In the genomic region with DNA sequence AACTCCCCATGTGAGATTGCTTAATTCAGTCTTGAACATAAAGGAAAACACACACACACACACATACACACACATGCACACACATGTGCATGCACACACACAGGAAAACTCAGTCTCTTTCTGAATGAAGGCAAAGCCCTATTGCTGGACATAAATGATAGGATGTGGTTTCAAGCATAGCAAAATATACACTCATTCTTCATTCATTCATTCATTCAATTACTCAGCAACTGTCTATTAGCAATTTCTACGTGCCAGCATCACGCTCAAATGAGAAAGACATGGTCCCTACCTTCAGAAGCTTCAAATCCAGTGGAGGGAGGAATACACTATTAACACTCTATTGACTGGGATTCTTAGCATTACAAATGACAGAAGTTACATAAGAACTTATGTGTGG, we compare ENCODE assay signal across 1 cellular context.
TF ChIP-seq lines count a peak whose summit lies in the region.

No MANE protein-coding gene starts in this region.

TF ChIP-seq in A549, 52 proteins besides CTCF, POLR2A, EP300 and RAD21:
- TF ChIP-seq KDM1A (IDR thresholded peaks at IDR 0.05; ENCODE audit: low read depth) (no peak), FOSL2 (IDR thresholded peaks at IDR 0.05) (no peak), FOSL2 (CRISPR knock-in tag; IDR thresholded peaks at IDR 0.05) (no peak), HEYL (CRISPR knock-in tag; IDR thresholded peaks at IDR 0.05) (no peak), POLR2AphosphoS2 (conservative IDR thresholded peaks at IDR 0.05; ENCODE audit: low read length) (no peak), TP53 (CRISPR knock-in tag; IDR thresholded peaks at IDR 0.05) (no peak), JUN (IDR thresholded peaks at IDR 0.05) (no peak), CBX2 (IDR thresholded peaks at IDR 0.05; ENCODE audit: borderline replicate concordance, low read depth) (no peak)
- TF ChIP-seq, protein P1, sequence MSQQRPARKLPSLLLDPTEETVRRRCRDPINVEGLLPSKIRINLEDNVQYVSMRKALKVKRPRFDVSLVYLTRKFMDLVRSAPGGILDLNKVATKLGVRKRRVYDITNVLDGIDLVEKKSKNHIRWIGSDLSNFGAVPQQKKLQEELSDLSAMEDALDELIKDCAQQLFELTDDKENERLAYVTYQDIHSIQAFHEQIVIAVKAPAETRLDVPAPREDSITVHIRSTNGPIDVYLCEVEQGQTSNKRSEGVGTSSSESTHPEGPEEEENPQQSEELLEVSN (IDR thresholded peaks at IDR 0.05; ENCODE audit: borderline replicate concordance, low read depth) = no peak
- TF ChIP-seq, protein P2, sequence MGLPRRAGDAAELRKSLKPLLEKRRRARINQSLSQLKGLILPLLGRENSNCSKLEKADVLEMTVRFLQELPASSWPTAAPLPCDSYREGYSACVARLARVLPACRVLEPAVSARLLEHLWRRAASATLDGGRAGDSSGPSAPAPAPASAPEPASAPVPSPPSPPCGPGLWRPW (IDR thresholded peaks at IDR 0.05) = no peak
- TF ChIP-seq, protein P3, sequence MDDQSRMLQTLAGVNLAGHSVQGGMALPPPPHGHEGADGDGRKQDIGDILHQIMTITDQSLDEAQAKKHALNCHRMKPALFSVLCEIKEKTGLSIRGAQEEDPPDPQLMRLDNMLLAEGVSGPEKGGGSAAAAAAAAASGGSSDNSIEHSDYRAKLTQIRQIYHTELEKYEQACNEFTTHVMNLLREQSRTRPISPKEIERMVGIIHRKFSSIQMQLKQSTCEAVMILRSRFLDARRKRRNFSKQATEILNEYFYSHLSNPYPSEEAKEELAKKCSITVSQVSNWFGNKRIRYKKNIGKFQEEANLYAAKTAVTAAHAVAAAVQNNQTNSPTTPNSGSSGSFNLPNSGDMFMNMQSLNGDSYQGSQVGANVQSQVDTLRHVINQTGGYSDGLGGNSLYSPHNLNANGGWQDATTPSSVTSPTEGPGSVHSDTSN (IDR thresholded peaks at IDR 0.05) = no peak
